Comparison of ENCODE assay signal across 8 cellular contexts in genomic region chr7:93890464-93891068, GRCh38. TPM values are rescaled to one million over a fixed set of nuclear protein-coding genes. Genes with fewer than 3 reads are reported as not detected.
A peak's percentile ranks its signal among the peaks of the same experiment; 100 is the strongest.
DNase-seq lines count a peak whose midpoint lies in the region; ATAC-seq and TF ChIP-seq lines count a peak whose summit lies in the region.

TFPI2 (minus strand) TSS chr7:93890753; CDS start chr7:93890678, 75 bp downstream.

- H3K9me3 ChIP-seq in colonic mucosa (no peaks in the 10 kb centered on the region), stomach (no peaks in the 10 kb centered on the region)

- no peak within 1 kb of the TSS for H3K27ac ChIP-seq in colonic mucosa
- peak within 1 kb of the TSS in 2 of 5 donors; percentile 53 to 68 for H3K27ac ChIP-seq in stomach

- no peak for TF ChIP-seq EP300 in stomach (IDR thresholded peaks at IDR 0.05)

- TF ChIP-seq POLR2A in lower leg skin (IDR thresholded peaks at IDR 0.05): no peak
- no peak for TF ChIP-seq POLR2A in stomach (IDR thresholded peaks at IDR 0.05)

- ATAC-seq in GM21515 (IDR thresholded peaks at IDR 0.05; ENCODE audit: unreplicated experiment): peak; percentile 43

- H3K36me3 ChIP-seq in colonic mucosa: no peaks in the 10 kb centered on the region
- H3K36me3 ChIP-seq in stomach: no peaks in the 10 kb centered on the region

- H3K27me3 ChIP-seq in colonic mucosa (peaks cover 16% of the 10 kb centered on the region), stomach (peaks cover 0 to 36% (median 13%) of the 10 kb centered on the region in 3 donors)

- no peak for TF ChIP-seq CTCF in colonic mucosa (IDR thresholded peaks at IDR 0.05)
- no peak for TF ChIP-seq CTCF in lower leg skin (IDR thresholded peaks at IDR 0.05)
- no peak for TF ChIP-seq CTCF in stomach (IDR thresholded peaks at IDR 0.05)

- H3K4me1 ChIP-seq in colonic mucosa (no peaks in the 10 kb centered on the region), stomach (peaks cover 0 to 28% (median 17%) of the 10 kb centered on the region in 4 donors)

- in situ Hi-C loops in Caki2 (cut with HindIII; ENCODE audit: low pct_unique_long_range_greater_than_20kb, low sequenced_read_pairs): no loop called here

- peak within 1 kb of the TSS in 1 of 2 donors; percentile 24 for H3K9ac ChIP-seq in colonic mucosa (ENCODE audit: low read depth in 2 of 2, low read length in 2 of 2)

- intact Hi-C loops in colonic mucosa (cut with DNase I): no loop called here
- intact Hi-C loops in lower leg skin (cut with DNase I; ENCODE audit: low total_unique reads): loop anchor here (10.0 kb wide), 1 partner anchor 194 kb away; no protein-coding TSS in a partner anchor
- intact Hi-C loops in stomach (cut with DNase I; ENCODE audit: low total_unique reads): no loop called here

- H3K4me3 ChIP-seq in colonic mucosa (peak within 1 kb of the TSS; percentile 31), lower leg skin (ENCODE audit: low read depth, poor library complexity, severe bottlenecking) (peak within 1 kb of the TSS; percentile 37), stomach (peak within 1 kb of the TSS; percentile 53 to 66 (median 60))

- 2% methylated on average over 22 to 33 of the region's 49 CpGs for WGBS in lower leg skin, 2 donors
- WGBS in stomach, 5 donors: 1 to 4% (median 2%) methylated on average over 16 to 49 of the region's 49 CpGs

- DNase-seq in Caki2 (ENCODE audit: low read depth) (peak; percentile 97), NCI-H460 (ENCODE audit: extremely low read depth, low read depth) (peak; percentile 77), colonic mucosa (peak; percentile 18), lower leg skin (ENCODE audit: low spot score in 2 of 2) (no peak), stomach (no peak), NCI-H2029 treated with DMSO at 0.1 percent for 48 hours (lab: John Stamatoyannopoulos, UW) (no peak), activated gamma-delta T cell (lab: John Stamatoyannopoulos, UW) (no peak)

RNA-seq across cellular contexts. Expression of gene TFPI2, which starts in this region (rescaled TPM):
- 149 and 189 TPM in 2 replicates for total RNA-seq in Caki2 (2014; rRNA removed; shearing (Covaris generic); ENCODE audit: low replicate concordance)
- 976 and 998 TPM in 2 replicates for total RNA-seq in NCI-H460 (2014; rRNA removed; shearing (Covaris generic))
- 196 and 200 TPM in 2 replicates for polyA plus RNA-seq in NCI-H460 (2014; cell fraction: nucleus; rRNA removed)
- 1 to 10 TPM in 1 of 2 donors, under 1 TPM in 1; 0.30 to 1.6 TPM for total RNA-seq in colonic mucosa
- 1 to 10 TPM in 1 of 4 donors, under 1 TPM in 2, not detected in 1; 0.12 to 4.2 (median 0.46) TPM for total RNA-seq in lower leg skin
- 1 to 10 TPM in 4 of 5 donors, not detected in 1; 2.0 to 6.1 (median 3.8) TPM for total RNA-seq in stomach
- polyA plus RNA-seq in stomach: 10 to 100 TPM in 1 of 3 donors, 1 to 10 TPM in 1, under 1 TPM in 1; 0.28 to 15.2 (median 3.4) TPM

Comparison
In these comparisons a context has a peak if more than half of its experiments do, and no peak if none do; other contexts are left out.
1. RNA of gene TFPI2 (total RNA-seq): 976 to 998 TPM in NCI-H460 and 149 to 189 TPM in Caki2; 2.0 to 6.1 TPM in stomach, 0.30 to 1.6 TPM in colonic mucosa and 0.12 to 4.2 TPM in lower leg skin; every median in the first group is over 10 times any median in the second.
2. DNase-seq: peak in Caki2 (single experiment), NCI-H460 (single experiment) and colonic mucosa (single experiment); none in lower leg skin (0 of 2), stomach (single experiment), NCI-H2029 treated with DMSO at 0.1 percent for 48 hours (single experiment) and activated gamma-delta T cell (single experiment).
3. Peak in every context shown above with its lines, with median percentiles within 50 percentile points of each other: H3K4me3 ChIP-seq.